ENCODE assay signal across 19 cellular contexts in genomic region chr10:18424200-18424599, GRCh38.
DNase-seq lines count a peak whose midpoint lies in the region; ATAC-seq and TF ChIP-seq lines count a peak whose summit lies in the region.
"Had no signal": no experiment of that assay in that cellular context is flagged by ENCODE, and none has a peak within 500 bp of the region (broad histone marks: within the 10 kb centered on the region; RNA-seq: fewer than 3 reads in every experiment).

No MANE protein-coding gene starts in this region.

- H3K4me2 ChIP-seq in H9 (ENCODE audit: insufficient read depth, insufficient read length, low read length) (no peak overlapping the region), mesenchymal stem cell (ENCODE audit: low read length, poor library complexity, severe bottlenecking) (no peak overlapping the region)
- H3K4me2 ChIP-seq: A549 had no signal

- H3K27ac ChIP-seq in H9 (ENCODE audit: insufficient read length, low read depth, low read length) = no peak overlapping the region
- H3K27ac ChIP-seq in mesenchymal stem cell (ENCODE audit: low read length, poor library complexity, severe bottlenecking) = no peak overlapping the region
- H3K27ac ChIP-seq: A549, C4-2B, SJSA1 had no signal

- H3K14ac ChIP-seq in H9 (ENCODE audit: insufficient read depth, low read length) = no peak overlapping the region
- H3K14ac ChIP-seq in mesenchymal stem cell (ENCODE audit: low read length in 2 of 2) = no peak overlapping the region

- no peaks in the 10 kb centered on the region for H3K79me2 ChIP-seq in H9 (ENCODE audit: insufficient read depth, low read length)

- H3K9me3 Mint-ChIP-seq in H9 = no peaks in the 10 kb centered on the region

- H3K36me3 Mint-ChIP-seq in H9 (ENCODE audit: insufficient read depth in 1 of 3, low read depth in 3 of 3) = no peaks in the 10 kb centered on the region

- H4K91ac ChIP-seq in H9 (ENCODE audit: insufficient read length, low read depth, low read length) (no peak overlapping the region), mesenchymal stem cell (ENCODE audit: low read length) (no peak overlapping the region)

- whole genome bisulfite sequencing in H9 (ENCODE audit: extremely low coverage, insufficient read length, low lambda C conversion rate) = no CpG with 5 or more reads among the region's 8 CpGs
- 27% methylated on average over 7 of the region's 8 CpGs for WGBS in mesenchymal stem cell

- H2BK120ac ChIP-seq in H9 (ENCODE audit: low read depth, low read length, poor library complexity, severe bottlenecking) (no peak overlapping the region), mesenchymal stem cell (ENCODE audit: low read depth, low read length) (no peak overlapping the region)

- H3K4me1 ChIP-seq in H9 (ENCODE audit: insufficient read depth, low read length) = no peaks in the 10 kb centered on the region
- H3K4me1 ChIP-seq in mesenchymal stem cell (ENCODE audit: control insufficient read depth, insufficient read depth, low read depth, low read length) = no peaks in the 10 kb centered on the region
- H3K4me1 ChIP-seq: A549, SJSA1 had no signal

- H2BK5ac ChIP-seq in H9 (ENCODE audit: insufficient read length, low read length) = no peak overlapping the region
- H2BK5ac ChIP-seq in mesenchymal stem cell (ENCODE audit: low read depth, low read length, poor library complexity, severe bottlenecking) = no peak overlapping the region

- H3K9me3 ChIP-seq in H9 (ENCODE audit: control insufficient read depth, low read depth, low read length) = no peaks in the 10 kb centered on the region
- H3K9me3 ChIP-seq in mesenchymal stem cell (ENCODE audit: control insufficient read depth, low read length) = no peaks in the 10 kb centered on the region
- H3K9me3 ChIP-seq: A549, SJSA1 had no signal

- H3K56ac ChIP-seq in H9 (ENCODE audit: insufficient read length, low read depth, low read length) = no peak overlapping the region

- H2BK12ac ChIP-seq in H9 (ENCODE audit: insufficient read length, low read depth, low read length) (no peak overlapping the region), mesenchymal stem cell (ENCODE audit: low read length in 2 of 2) (no peak overlapping the region)

- H2AFZ ChIP-seq in H9 (ENCODE audit: low read length) (no peak overlapping the region), mesenchymal stem cell (ENCODE audit: low read depth, low read length) (no peak overlapping the region)

- no peak overlapping the region for H3K27ac Mint-ChIP-seq in H9

- intact Hi-C loops in left colon (cut with DNase I, micrococcal nuclease) = no loop called here

- ATAC-seq in left colon (peak; percentile 47), GM21529 (IDR thresholded peaks at IDR 0.05; ENCODE audit: unreplicated experiment) (no peak)
- ATAC-seq: A549 had no signal

- DNase-seq in NCI-H82 (lab: John Stamatoyannopoulos, UW) (peak; percentile 53), NCI-H82 treated with DMSO at 0.1 percent for 48 hours (lab: John Stamatoyannopoulos, UW; ENCODE audit: unreplicated experiment) (no peak), H9 (peak; percentile 46), NCI-H69 (lab: John Stamatoyannopoulos, UW) (peak; percentile 2), left colon (no peak), NCI-H2029 (lab: John Stamatoyannopoulos, UW) (no peak), mesenchymal stem cell (no peak)
- DNase-seq: COR-L47, DMS79 treated with DMSO at 0.1 percent for 48 hours, H7, NCI-H1048, NCI-H146, NCI-H446, RPMI8226, SW 1271 had no signal

- H3K36me3 ChIP-seq in mesenchymal stem cell (ENCODE audit: control insufficient read depth in 1 of 2, insufficient read depth in 2 of 2, low read depth in 1 of 2, low read length in 2 of 2) = no peaks in the 10 kb centered on the region
- H3K36me3 ChIP-seq: SJSA1 had no signal

- H3K4me1 Mint-ChIP-seq in H9 = peaks cover 4 to 14% of the 10 kb centered on the region in 2 experiments; a peak in 3 of 4 replicates

- no peak overlapping the region for H3K23ac ChIP-seq in H9 (ENCODE audit: insufficient read length, low read depth, low read length)
- no peak overlapping the region for H3K23ac ChIP-seq in mesenchymal stem cell (ENCODE audit: low read length in 2 of 2)

- H3T11ph ChIP-seq in H9 (ENCODE audit: low read length) = no peak overlapping the region

- H3K27me3 ChIP-seq in H9 (ENCODE audit: insufficient read depth, low read length) = no peaks in the 10 kb centered on the region
- peaks cover 0 to 5% of the 10 kb centered on the region in 2 experiments for H3K27me3 ChIP-seq in mesenchymal stem cell (ENCODE audit: control insufficient read depth in 1 of 2, insufficient read depth in 1 of 2, low read length in 2 of 2)
- H3K27me3 ChIP-seq: SJSA1 had no signal

- H3K27me3 Mint-ChIP-seq in H9 (ENCODE audit: low read depth) = no peaks in the 10 kb centered on the region

- H3K4ac ChIP-seq in H9 (ENCODE audit: low read depth, low read length) = no peak overlapping the region
- no peak overlapping the region for H3K4ac ChIP-seq in mesenchymal stem cell (ENCODE audit: low read depth in 1 of 2, low read length in 2 of 2)

- H3K9ac ChIP-seq in H9 (ENCODE audit: extremely low read depth, insufficient read length, low read length) (no peak overlapping the region), mesenchymal stem cell (ENCODE audit: low read length) (no peak overlapping the region)

- H2AK5ac ChIP-seq in H9 (ENCODE audit: insufficient read length, low read length) (no peak overlapping the region), mesenchymal stem cell (ENCODE audit: low read length, severe bottlenecking) (no peak overlapping the region)

- H3K18ac ChIP-seq in H9 (ENCODE audit: insufficient read length, low read depth, low read length) (no peak overlapping the region), mesenchymal stem cell (ENCODE audit: low read depth in 1 of 2, low read length in 2 of 2) (no peak overlapping the region)

- no peaks in the 10 kb centered on the region for H4K20me1 ChIP-seq in H9 (ENCODE audit: control insufficient read depth, insufficient read depth, insufficient read length)

- no peak overlapping the region for H2BK20ac ChIP-seq in H9 (ENCODE audit: low read depth, low read length, poor library complexity, severe bottlenecking)

- H2BK15ac ChIP-seq in H9 (ENCODE audit: low read depth, low read length) (no peak overlapping the region), mesenchymal stem cell (ENCODE audit: low read depth, poor library complexity, severe bottlenecking) (no peak overlapping the region)

- no peaks in the 10 kb centered on the region for H3K23me2 ChIP-seq in H9 (ENCODE audit: insufficient read length, low read depth, low read length, poor library complexity, severe bottlenecking)

- H4K8ac ChIP-seq in H9 (replicated peaks; ENCODE audit: insufficient read length, low read depth, low read length) (no peak overlapping the region), mesenchymal stem cell (ENCODE audit: low read length) (no peak overlapping the region)

- no peak for TF ChIP-seq CTCF in H9 (conservative IDR thresholded peaks at IDR 0.05)

- H3K79me1 ChIP-seq in H9 (ENCODE audit: insufficient read depth, low read depth, low read length, poor library complexity, severe bottlenecking) (no peaks in the 10 kb centered on the region), mesenchymal stem cell (replicated peaks; ENCODE audit: low read length, poor library complexity, severe bottlenecking) (no peaks in the 10 kb centered on the region)

- no peak overlapping the region for H3K4me3 Mint-ChIP-seq in H9

- no peak overlapping the region for H4K5ac ChIP-seq in H9 (ENCODE audit: insufficient read length, low read depth, low read length)

- H3K4me3 ChIP-seq in mesenchymal stem cell (ENCODE audit: insufficient read depth in 1 of 2, low read depth in 1 of 2, low read length in 2 of 2) = no peak overlapping the region
- H3K4me3 ChIP-seq: A549, SJSA1 had no signal

Comparison
In these comparisons a context has a peak if more than half of its experiments do, and no peak if none do; other contexts are left out.
1. DNase-seq: peak in NCI-H82 (single experiment), H9 (single experiment) and NCI-H69 (single experiment); none in NCI-H82 treated with DMSO at 0.1 percent for 48 hours (single experiment), left colon (0 of 2), NCI-H2029 (single experiment) and mesenchymal stem cell (single experiment).